1 cellular context compared by ENCODE assay signal in the genomic region with DNA sequence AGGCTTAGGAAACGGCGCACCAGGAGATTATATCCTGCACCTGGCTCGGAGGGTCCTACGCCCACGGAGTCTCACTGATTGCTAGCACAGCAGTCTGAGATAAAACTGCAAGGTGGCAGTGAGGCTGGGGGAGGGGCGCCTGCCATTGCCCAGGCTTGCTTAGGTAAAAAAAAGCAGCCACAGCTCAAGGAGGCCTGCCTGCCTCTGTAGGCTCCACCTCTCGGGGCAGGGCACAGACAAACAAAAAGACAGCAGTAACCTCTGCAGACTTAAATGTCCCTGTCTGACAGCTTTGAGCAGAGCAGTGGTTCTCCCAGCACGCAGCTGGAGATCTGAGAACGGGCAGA. TPM values are rescaled to one million over a fixed set of nuclear protein-coding genes. Genes with fewer than 3 reads are reported as not detected.
"Had no signal": no experiment of that assay in that cellular context is flagged by ENCODE, and none has a peak within 500 bp of the region (broad histone marks: within the 10 kb centered on the region; RNA-seq: fewer than 3 reads in every experiment).

No MANE protein-coding gene starts in this region.

RNA-seq across cellular contexts. Expression of gene SMIM3, which starts 35.4 kb away (rescaled TPM):
- total RNA-seq: OCI-LY7 had no signal
